ENCODE assay signal across 9 cellular contexts in genomic region chr11:95925011-95925410, GRCh38. TPM values are rescaled to one million over a fixed set of nuclear protein-coding genes. Genes with fewer than 3 reads are reported as not detected.
DNase-seq lines count a peak whose midpoint lies in the region; ATAC-seq, FAIRE-seq and TF ChIP-seq lines count a peak whose summit lies in the region.
"Had no signal": no experiment of that assay in that cellular context is flagged by ENCODE, and none has a peak within 500 bp of the region (broad histone marks: within the 10 kb centered on the region; RNA-seq: fewer than 3 reads in every experiment).

No MANE protein-coding gene starts in this region.

- peak overlapping the region; percentile 89 for H3K9ac ChIP-seq in HepG2 (ENCODE audit: insufficient read depth, low read depth, low read length)
- H3K9ac ChIP-seq in keratinocyte (ENCODE audit: control insufficient read depth, extremely low read depth, insufficient read depth, low read length) = peak overlapping the region; percentile 97

- H3K4me2 ChIP-seq in HepG2 (ENCODE audit: low read depth, low read length) = peak overlapping the region; percentile 71
- H3K4me2 ChIP-seq in keratinocyte (ENCODE audit: control insufficient read depth, extremely low read depth, insufficient read depth, low read depth, low read length) = peak overlapping the region; percentile 84

- no peaks in the 10 kb centered on the region for H3K36me3 ChIP-seq in HepG2 (replicated peaks in 1 of 2; ENCODE audit: control insufficient read depth in 1 of 2, insufficient read depth in 2 of 2, low read length in 2 of 2)
- H3K36me3 ChIP-seq in right lobe of liver = no peaks in the 10 kb centered on the region
- H3K36me3 ChIP-seq in keratinocyte (ENCODE audit: control insufficient read depth in 2 of 2, extremely low read depth in 1 of 2, insufficient read depth in 2 of 2, low read length in 2 of 2) = no peaks in the 10 kb centered on the region
- no peaks in the 10 kb centered on the region for H3K36me3 ChIP-seq in uterus

- peak; percentile 31 for DNase-seq in HepG2 (ENCODE audit: low spot score)
- DNase-seq in right lobe of liver = no peak
- no peak for DNase-seq in activated CD4-positive, alpha-beta memory T cell treated with anti-CD3 and anti-CD28 coated beads for 36 hours
- no peak for DNase-seq in keratinocyte (ENCODE audit: low read depth, low spot score)
- no peak for DNase-seq in uterus
- no peak for DNase-seq in mucosa of gallbladder (ENCODE audit: low spot score)
- DNase-seq in NCI-H187 (lab: John Stamatoyannopoulos, UW) = no peak
- no peak for DNase-seq in posterior vena cava (ENCODE audit: low spot score)
- DNase-seq: activated naive CD4-positive, alpha-beta T cell treated with anti-CD3 and anti-CD28 coated beads, Interleukin-2, amount 10 ng/mL, durations not matched to agents 7 days and 5 days had no signal

- peak overlapping the region; percentile 31 for H3K4me3 Mint-ChIP-seq in activated CD4-positive, alpha-beta memory T cell treated with anti-CD3 and anti-CD28 coated beads for 36 hours

- H3K4me1 ChIP-seq in HepG2 (ENCODE audit: insufficient read depth, low read length) (peaks cover 27% of the 10 kb centered on the region), right lobe of liver (peaks cover 0 to 7% (median 2%) of the 10 kb centered on the region in 4 donors), keratinocyte (ENCODE audit: control insufficient read depth, extremely low read depth, insufficient read depth, low read length) (peaks cover 9% of the 10 kb centered on the region), uterus (no peaks in the 10 kb centered on the region)

- POLR2A ChIA-PET in HepG2 (lab: Yijun Ruan, JAX) = interaction anchor here (1.0 to 1.8 kb wide), 3 partner anchors 90 to 418 kb away, joined by 3 to 11 read pairs (median 7); partner anchors contain the start of gene MAML2
- POLR2A ChIA-PET in activated CD4-positive, alpha-beta memory T cell treated with anti-CD3 and anti-CD28 coated beads for 36 hours (lab: Charles Lee) = no interaction called here

- FAIRE-seq in HepG2 (lab: Jason Lieb, UNC) (no peak), keratinocyte (lab: Jason Lieb, UNC) (no peak)

- no peaks in the 10 kb centered on the region for H3K9me3 Mint-ChIP-seq in activated CD4-positive, alpha-beta memory T cell treated with anti-CD3 and anti-CD28 coated beads for 36 hours
- H3K9me3 Mint-ChIP-seq: activated naive CD4-positive, alpha-beta T cell treated with anti-CD3 and anti-CD28 coated beads, Interleukin-2, amount 10 ng/mL, durations not matched to agents 7 days and 5 days had no signal

- BruUV-seq in HepG2 (replicated peaks; lab: Mats Ljungman, UMichigan) = no TSS peak

- intact Hi-C loops in HepG2 (cut with micrococcal nuclease; ENCODE audit: unreplicated experiment) (loop anchor here (10.0 kb wide), 1 partner anchor 90 kb away; no protein-coding TSS in a partner anchor), right lobe of liver (cut with DNase I) (no loop called here), uterus (cut with DNase I; ENCODE audit: low total_unique reads) (no loop called here), posterior vena cava (cut with DNase I) (no loop called here)
- intact Hi-C loops in activated CD4-positive, alpha-beta memory T cell treated with anti-CD3 and anti-CD28 coated beads for 36 hours (cut with micrococcal nuclease) = loop anchor here (2.0 to 10.0 kb wide), 3 partner anchors 270 to 640 kb away; partner anchors contain the start of gene JRKL

- H3K9me1 ChIP-seq in keratinocyte (ENCODE audit: control insufficient read depth, extremely low read depth, insufficient read depth, low read length) = no peaks in the 10 kb centered on the region

- TF ChIP-seq EP300 in HepG2 (IDR thresholded peaks at IDR 0.05; ENCODE audit: low read depth in 2 of 2, low read length in 2 of 2) = no peak
- TF ChIP-seq EP300 in HepG2 (CRISPR knock-in tag; IDR thresholded peaks at IDR 0.05; ENCODE audit: borderline replicate concordance) = no peak

- H3K4me1 Mint-ChIP-seq in activated CD4-positive, alpha-beta memory T cell treated with anti-CD3 and anti-CD28 coated beads for 36 hours (ENCODE audit: low read depth) = peaks cover 30% of the 10 kb centered on the region

- H3K79me2 ChIP-seq in HepG2 (ENCODE audit: insufficient read depth, low read length) (peaks cover 36% of the 10 kb centered on the region), keratinocyte (ENCODE audit: control insufficient read depth, insufficient read depth, low read length) (peaks cover 33% of the 10 kb centered on the region)

- H3K27ac ChIP-seq in HepG2 (ENCODE audit: extremely low read length, insufficient read depth, low read length) (peak overlapping the region; percentile 85), right lobe of liver (peak overlapping the region in 1 of 3 donors; percentile 80), keratinocyte (ENCODE audit: control insufficient read depth, insufficient read depth, low read length) (peak overlapping the region; percentile 94), uterus (peak overlapping the region; percentile 98)

- CTCF ChIA-PET in HepG2 (lab: Yijun Ruan, JAX; ENCODE audit: low intra/inter-chr PET ratio, low total read pairs) = no interaction called here
- CTCF ChIA-PET in activated CD4-positive, alpha-beta memory T cell treated with anti-CD3 and anti-CD28 coated beads for 36 hours (lab: Charles Lee) = no interaction called here

- no peak for TF ChIP-seq RAD21 in HepG2 (CRISPR knock-in tag; IDR thresholded peaks at IDR 0.05)

- no peak for TF ChIP-seq CTCF in HepG2 (CRISPR knock-in tag; IDR thresholded peaks at IDR 0.05)
- no peak for TF ChIP-seq CTCF in right lobe of liver (IDR thresholded peaks at IDR 0.05)
- TF ChIP-seq CTCF in keratinocyte (optimal IDR thresholded peaks at IDR 0.05 in 1 of 3, IDR thresholded peaks at IDR 0.05 in 1 of 3, conservative IDR thresholded peaks at IDR 0.05 in 1 of 3; ENCODE audit: extremely low read depth in 1 of 3, insufficient read depth in 2 of 3, low read length in 3 of 3) = no peak
- no peak for TF ChIP-seq CTCF in uterus (IDR thresholded peaks at IDR 0.05)

- H3K27me3 Mint-ChIP-seq in activated CD4-positive, alpha-beta memory T cell treated with anti-CD3 and anti-CD28 coated beads for 36 hours = no peaks in the 10 kb centered on the region

- no peaks in the 10 kb centered on the region for H3K36me3 Mint-ChIP-seq in activated CD4-positive, alpha-beta memory T cell treated with anti-CD3 and anti-CD28 coated beads for 36 hours

- dilution Hi-C loops in keratinocyte (cut with MboI; ENCODE audit: extremely low pct_ligation_motif_present, low sequenced_read_pairs) = no loop called here

- H4K20me1 ChIP-seq in HepG2 (ENCODE audit: insufficient read depth, low read length) (no peaks in the 10 kb centered on the region), keratinocyte (ENCODE audit: control insufficient read depth, extremely low read depth, insufficient read depth, low read length) (no peaks in the 10 kb centered on the region)

- H2AFZ ChIP-seq in HepG2 (ENCODE audit: low read length) = no peak overlapping the region
- H2AFZ ChIP-seq in keratinocyte (ENCODE audit: control insufficient read depth, low read length) = no peak overlapping the region

- no peak overlapping the region for H3K27ac Mint-ChIP-seq in activated CD4-positive, alpha-beta memory T cell treated with anti-CD3 and anti-CD28 coated beads for 36 hours

- no peaks in the 10 kb centered on the region; a peak in 1 of 5 replicates for H3K27me3 ChIP-seq in HepG2 (ENCODE audit: control insufficient read depth in 1 of 2, insufficient read depth in 2 of 2, low read length in 2 of 2)
- H3K27me3 ChIP-seq in right lobe of liver = no peaks in the 10 kb centered on the region
- no peaks in the 10 kb centered on the region for H3K27me3 ChIP-seq in keratinocyte (ENCODE audit: control insufficient read depth, extremely low read depth, insufficient read depth, low read length)
- no peaks in the 10 kb centered on the region for H3K27me3 ChIP-seq in uterus

- H3K9me3 ChIP-seq in HepG2 (ENCODE audit: low read length) (no peaks in the 10 kb centered on the region), right lobe of liver (no peaks in the 10 kb centered on the region), keratinocyte (ENCODE audit: control insufficient read depth, low read depth, low read length) (no peaks in the 10 kb centered on the region), uterus (no peaks in the 10 kb centered on the region)

- WGBS in HepG2 (ENCODE audit: low lambda C conversion rate) = 60% methylated on average over 5 of the region's 5 CpGs
- WGBS in right lobe of liver (ENCODE audit: insufficient coverage, low coverage, low lambda C conversion rate, missing lambda C conversion rate) = 80% methylated on average over 5 of the region's 5 CpGs

- TF ChIP-seq POLR2A in HepG2 (IDR thresholded peaks at IDR 0.05; ENCODE audit: insufficient read depth in 1 of 2, low read depth in 2 of 2, low read length in 2 of 2) (no peak), right lobe of liver (IDR thresholded peaks at IDR 0.05) (no peak), uterus (IDR thresholded peaks at IDR 0.05) (no peak)

- H3K4me3 ChIP-seq in HepG2 (replicated peaks in 1 of 3; ENCODE audit: insufficient read depth in 1 of 3, low read depth in 2 of 3, low read length in 3 of 3) (peak overlapping the region; percentile 91 to 93 (median 93); a peak in 5 of 6 replicates), right lobe of liver (no peak overlapping the region), keratinocyte (ENCODE audit: control insufficient read depth in 2 of 3, extremely low read depth in 1 of 3, insufficient read depth in 2 of 3, low read depth in 1 of 3, low read length in 3 of 3) (peak overlapping the region; percentile 97 to 99 (median 98)), uterus (no peak overlapping the region)

- no peak for ATAC-seq in HepG2
- ATAC-seq in right lobe of liver = no peak

- in situ Hi-C loops in HepG2 (cut with HindIII; ENCODE audit: extremely low pct_ligation_motif_present, low pct_unique_long_range_greater_than_20kb) = no loop called here

RNA-seq across cellular contexts. Expression of gene MTMR2, which starts 1.1 kb away (rescaled TPM):
- 22.3 and 38.2 TPM in 2 replicates for total RNA-seq in HepG2 (2016; rRNA removed; fragmentation: Illumina TruSeq; extraction: Trizol)
- 11.5 and 12.8 TPM in 2 replicates for total RNA-seq in HepG2 (2016; cell fraction: cytosol; rRNA removed; fragmentation: Illumina TruSeq; extraction: Trizol; ENCODE audit: low read depth)
- 23.1 and 36.8 TPM in 2 replicates for total RNA-seq in HepG2 (2016; cell fraction: insoluble cytoplasmic fraction; rRNA removed; fragmentation: Illumina TruSeq; extraction: Trizol)
- 43.4 and 48.2 TPM in 2 replicates for total RNA-seq in HepG2 (2016; cell fraction: membrane; rRNA removed; fragmentation: Illumina TruSeq; extraction: Trizol)
- total RNA-seq in HepG2 (2016; cell fraction: nucleus; rRNA removed; fragmentation: Illumina TruSeq; extraction: Trizol) = 17.8 and 19.2 TPM in 2 replicates
- 9.7 and 12.7 TPM in 2 replicates for polyA plus RNA-seq in HepG2 (2011; rRNA removed)
- 9.2 and 10.0 TPM in 2 replicates for polyA plus RNA-seq in HepG2 (2011; cell fraction: cytosol; rRNA removed)
- 6.8 and 9.7 TPM in 2 replicates for polyA plus RNA-seq in HepG2 (2011; cell fraction: nucleus; rRNA removed)
- 15.2 and 23.6 TPM in 2 replicates for polyA plus RNA-seq in HepG2 (2012)
- polyA plus RNA-seq in HepG2 (2016; cell fraction: cytosol; fragmentation: Illumina TruSeq; extraction: Trizol; ENCODE audit: low read depth) = 16.6 and 18.5 TPM in 2 replicates
- polyA plus RNA-seq in HepG2 (2016; cell fraction: insoluble cytoplasmic fraction; fragmentation: Illumina TruSeq; extraction: Trizol; ENCODE audit: low read depth) = 38.0 and 39.3 TPM in 2 replicates
- 38.8 and 41.8 TPM in 2 replicates for polyA plus RNA-seq in HepG2 (2016; cell fraction: membrane; fragmentation: Illumina TruSeq; extraction: Trizol; ENCODE audit: low read depth)
- 16.0 and 18.3 TPM in 2 replicates for polyA plus RNA-seq in HepG2 (2016; cell fraction: nucleus; fragmentation: Illumina TruSeq; extraction: Trizol; ENCODE audit: insufficient read depth, low read depth)
- polyA minus RNA-seq in HepG2 (2011; rRNA and poly(A)+ RNA removed; ENCODE audit: low replicate concordance) = 20.1 and 30.8 TPM in 2 replicates
- polyA minus RNA-seq in HepG2 (2011; cell fraction: cytosol; rRNA and poly(A)+ RNA removed) = 25.3 and 30.0 TPM in 2 replicates
- polyA minus RNA-seq in HepG2 (2011; cell fraction: nucleus; rRNA and poly(A)+ RNA removed) = 40.2 and 50.2 TPM in 2 replicates
- 1 to 10 TPM; 1.7 to 8.7 (median 3.9) TPM for total RNA-seq in right lobe of liver
- total RNA-seq in activated CD4-positive, alpha-beta memory T cell treated with anti-CD3 and anti-CD28 coated beads for 36 hours = 10 to 100 TPM; 36.9 to 37.8 TPM
- polyA plus RNA-seq in keratinocyte = 14.7 to 27.0 TPM (median 24.7 TPM) in 3 replicates
- 11.3 TPM for polyA plus RNA-seq in keratinocyte (2011; ENCODE audit: low read depth)
- polyA plus RNA-seq in keratinocyte (2011; cell fraction: cytosol; rRNA removed) = 16.7 and 31.1 TPM in 2 replicates
- 13.5 and 14.6 TPM in 2 replicates for polyA plus RNA-seq in keratinocyte (2011; cell fraction: nucleus; rRNA removed)
- polyA plus RNA-seq in keratinocyte (2012; ENCODE audit: low replicate concordance) = 9.4 and 25.2 TPM in 2 replicates
- polyA minus RNA-seq in keratinocyte = 7.5 to 52.4 TPM (median 24.7 TPM) in 3 replicates
- 63.7 TPM for polyA minus RNA-seq in keratinocyte (2011; cell fraction: cytosol; rRNA and poly(A)+ RNA removed)
- 15.8 and 27.8 TPM in 2 replicates for polyA minus RNA-seq in keratinocyte (2011; cell fraction: nucleus; rRNA and poly(A)+ RNA removed)
- total RNA-seq in uterus = 10 to 100 TPM; 10.9 to 45.5 (median 21.6) TPM
- total RNA-seq in mucosa of gallbladder = 40.2 TPM
- 10 to 100 TPM; 38.0 to 59.8 TPM for total RNA-seq in posterior vena cava

Comparison
In these comparisons a context has a peak if more than half of its experiments do, and no peak if none do; other contexts are left out.
1. H3K4me3 ChIP-seq: peak in HepG2 (3 of 3) and keratinocyte (3 of 3); none in right lobe of liver (0 of 3) and uterus (0 of 2).
2. intact Hi-C loops: an anchor here in HepG2 (10.0 kb wide) and activated CD4-positive, alpha-beta memory T cell treated with anti-CD3 and anti-CD28 coated beads for 36 hours (2.0 to 10.0 kb wide); none called in right lobe of liver, uterus and posterior vena cava.